In genomic region chr12:96501908-96502307, GRCh38 we compare ENCODE assay signal across 9 cellular contexts. TPM values are rescaled to one million over a fixed set of nuclear protein-coding genes. Genes with fewer than 3 reads are reported as not detected.
A peak's percentile ranks its signal among the peaks of the same experiment; 100 is the strongest.
DNase-seq lines count a peak whose midpoint lies in the region; ATAC-seq, FAIRE-seq and TF ChIP-seq lines count a peak whose summit lies in the region.
"Had no signal": no experiment of that assay in that cellular context is flagged by ENCODE, and none has a peak within 500 bp of the region (broad histone marks: within the 10 kb centered on the region; RNA-seq: fewer than 3 reads in every experiment).

No MANE protein-coding gene starts in this region.

- peak overlapping the region; percentile 89 for H3K27ac Mint-ChIP-seq in Calu3 (ENCODE audit: unreplicated experiment)
- peak overlapping the region; percentile 90 for H3K27ac Mint-ChIP-seq in HFFc6
- peak overlapping the region; percentile 87 for H3K27ac Mint-ChIP-seq in activated naive CD8-positive, alpha-beta T cell treated with anti-CD3 and anti-CD28 coated beads, Interleukin-2, amount 50 U/mL, for 24 hours
- peak overlapping the region in 9 of 10 donors; percentile 2 to 95 (median 83) for H3K27ac Mint-ChIP-seq in naive thymus-derived CD8-positive, alpha-beta T cell

- peaks cover 36% of the 10 kb centered on the region for H3K4me1 Mint-ChIP-seq in Calu3 (ENCODE audit: low read depth, unreplicated experiment)
- peaks cover 44% of the 10 kb centered on the region for H3K4me1 Mint-ChIP-seq in HFFc6 (ENCODE audit: low read depth)
- peaks cover 37% of the 10 kb centered on the region for H3K4me1 Mint-ChIP-seq in activated naive CD8-positive, alpha-beta T cell treated with anti-CD3 and anti-CD28 coated beads, Interleukin-2, amount 50 U/mL, for 24 hours
- peaks cover 21 to 49% (median 41%) of the 10 kb centered on the region in 4 donors for H3K4me1 Mint-ChIP-seq in naive thymus-derived CD8-positive, alpha-beta T cell

- CTCF ChIA-PET in Calu3 (lab: Charles Lee): interaction anchor here (0.7 to 1.0 kb wide), 2 partner anchors 15 to 23 kb away, joined by 3 to 9 read pairs; no protein-coding TSS in a partner anchor

- intact Hi-C loops in Calu3 (cut with micrococcal nuclease; ENCODE audit: unreplicated experiment): loop anchor here (5.0 kb wide), 1 partner anchor 100 kb away; the partner anchor contains the start of gene CDK17

- DNase-seq in Calu3: no peak
- DNase-seq in HFFc6: no peak
- DNase-seq in activated naive CD8-positive, alpha-beta T cell treated with anti-CD3 and anti-CD28 coated beads, Interleukin-2, amount 50 U/mL, for 24 hours: no peak
- DNase-seq in naive thymus-derived CD8-positive, alpha-beta T cell: no peak
- DNase-seq in omental fat pad (ENCODE audit: low spot score): no peak
- no peak for DNase-seq in urothelium cell line (ENCODE audit: low spot score)
- no peak for DNase-seq in activated CD4-positive, CD25-positive, alpha-beta regulatory T cell (lab: John Stamatoyannopoulos, UW)
- DNase-seq in NCI-H1694 treated with DMSO at 0.1 percent for 48 hours (lab: John Stamatoyannopoulos, UW): no peak
- DNase-seq: NCI-H446 treated with DMSO at 0.1 percent for 48 hours had no signal

- TF ChIP-seq CTCF in Calu3 (IDR thresholded peaks at IDR 0.05; ENCODE audit: unreplicated experiment) (no peak), HFFc6 (IDR thresholded peaks at IDR 0.05) (no peak), omental fat pad (IDR thresholded peaks at IDR 0.05) (no peak)

- no peak overlapping the region for H3K4me3 Mint-ChIP-seq in Calu3 (ENCODE audit: low read depth, unreplicated experiment)
- H3K4me3 Mint-ChIP-seq in HFFc6: no peak overlapping the region; the same call in 1 of the 2 replicates
- H3K4me3 Mint-ChIP-seq in activated naive CD8-positive, alpha-beta T cell treated with anti-CD3 and anti-CD28 coated beads, Interleukin-2, amount 50 U/mL, for 24 hours: no peak overlapping the region
- H3K4me3 Mint-ChIP-seq in naive thymus-derived CD8-positive, alpha-beta T cell: peak overlapping the region in 3 of 10 donors; percentile 26 to 68 (median 50)

- no peak for ATAC-seq in activated naive CD8-positive, alpha-beta T cell treated with anti-CD3 and anti-CD28 coated beads, Interleukin-2, amount 50 U/mL, for 24 hours
- no peak for ATAC-seq in naive thymus-derived CD8-positive, alpha-beta T cell
- ATAC-seq in omental fat pad (ENCODE audit: low FRiP score): no peak

- no peaks in the 10 kb centered on the region for H3K27me3 Mint-ChIP-seq in Calu3 (ENCODE audit: unreplicated experiment)
- no peaks in the 10 kb centered on the region for H3K27me3 Mint-ChIP-seq in HFFc6 (ENCODE audit: insufficient read depth)
- H3K27me3 Mint-ChIP-seq in activated naive CD8-positive, alpha-beta T cell treated with anti-CD3 and anti-CD28 coated beads, Interleukin-2, amount 50 U/mL, for 24 hours: no peaks in the 10 kb centered on the region
- H3K27me3 Mint-ChIP-seq in naive thymus-derived CD8-positive, alpha-beta T cell: no peaks in the 10 kb centered on the region

- POLR2A ChIA-PET in naive thymus-derived CD8-positive, alpha-beta T cell (lab: Charles Lee): interaction anchor here (0.8 to 2.0 kb wide), 3 partner anchors 12 to 103 kb away, joined by 3 to 9 read pairs (median 4); no protein-coding TSS in a partner anchor

- FAIRE-seq in urothelium cell line (lab: Jason Lieb, UNC): no peak

- H3K9me3 Mint-ChIP-seq in Calu3 (ENCODE audit: low read depth, unreplicated experiment) (peaks cover 6% of the 10 kb centered on the region), HFFc6 (no peaks in the 10 kb centered on the region)
- H3K9me3 Mint-ChIP-seq in activated naive CD8-positive, alpha-beta T cell treated with anti-CD3 and anti-CD28 coated beads, Interleukin-2, amount 50 U/mL, for 24 hours: no peaks in the 10 kb centered on the region
- no peaks in the 10 kb centered on the region for H3K9me3 Mint-ChIP-seq in naive thymus-derived CD8-positive, alpha-beta T cell

- no peaks in the 10 kb centered on the region for H3K36me3 Mint-ChIP-seq in Calu3 (ENCODE audit: insufficient read depth, unreplicated experiment)
- no peaks in the 10 kb centered on the region for H3K36me3 Mint-ChIP-seq in HFFc6 (ENCODE audit: low read depth)
- no peaks in the 10 kb centered on the region for H3K36me3 Mint-ChIP-seq in activated naive CD8-positive, alpha-beta T cell treated with anti-CD3 and anti-CD28 coated beads, Interleukin-2, amount 50 U/mL, for 24 hours (ENCODE audit: low read depth)
- no peaks in the 10 kb centered on the region for H3K36me3 Mint-ChIP-seq in naive thymus-derived CD8-positive, alpha-beta T cell

- BruUV-seq in Calu3 (replicated peaks; lab: Mats Ljungman, UMichigan): no TSS peak

RNA-seq across cellular contexts. Expression of gene CFAP54, which starts 12.5 kb away (rescaled TPM):
- 0.35 and 1.2 TPM in 2 replicates for total RNA-seq in Calu3 (2022)
- under 1 TPM; 0.40 to 0.66 (median 0.56) TPM for total RNA-seq in HFFc6 (2021; fragmentation: NEBNext Ultra II Directional; extraction: Animal tissue kit (Norgen Biotek cat#: 25700))
- total RNA-seq in naive thymus-derived CD8-positive, alpha-beta T cell: under 1 TPM; 0.49 to 0.82 TPM
- not detected for polyA plus RNA-seq in naive thymus-derived CD8-positive, alpha-beta T cell
- 1 to 10 TPM in 2 of 4 donors, under 1 TPM in 2; 0.60 to 2.2 (median 1.0) TPM for total RNA-seq in omental fat pad
